In the genomic region with DNA sequence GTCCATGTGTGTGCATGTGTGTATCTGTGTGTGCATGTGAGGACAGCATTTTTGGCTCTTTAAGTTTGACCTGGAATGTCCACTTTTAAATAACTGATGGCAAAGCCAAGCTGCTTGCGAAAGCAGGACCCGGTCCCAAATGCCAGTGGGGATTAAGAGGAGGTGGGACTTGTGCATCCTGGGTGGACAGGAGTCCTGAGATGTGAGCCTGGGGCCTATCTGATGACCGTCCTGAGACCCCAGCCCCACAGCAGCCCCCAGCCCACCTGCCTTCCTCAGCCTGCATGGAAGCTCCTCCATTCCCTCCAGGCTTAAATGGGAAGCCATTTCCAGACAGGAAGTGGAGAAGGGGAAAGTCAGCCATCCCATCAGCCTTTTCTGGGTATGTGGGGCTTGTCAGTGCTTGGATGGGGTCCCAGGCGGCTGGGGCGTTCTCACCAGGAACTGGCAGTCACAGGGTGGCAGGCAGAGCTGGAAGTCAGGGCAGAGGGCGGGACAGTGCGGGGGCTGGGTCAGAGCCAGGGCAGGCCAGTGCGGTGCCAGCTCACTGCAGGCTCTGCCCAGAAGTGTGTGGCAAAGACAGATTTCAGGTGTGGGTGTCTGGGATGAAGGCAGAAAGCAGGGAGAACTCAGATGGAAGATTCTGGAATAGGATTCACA, we compare ENCODE assay signal across 17 cellular contexts.
DNase-seq lines count a peak whose midpoint lies in the region; ATAC-seq, FAIRE-seq and TF ChIP-seq lines count a peak whose summit lies in the region.
"Had no signal": no experiment of that assay in that cellular context is flagged by ENCODE, and none has a peak within 500 bp of the region (broad histone marks: within the 10 kb centered on the region; RNA-seq: fewer than 3 reads in every experiment).

No MANE protein-coding gene starts in this region.

- no peak overlapping the region for H3K9ac ChIP-seq in GM23248
- no peak overlapping the region for H3K9ac ChIP-seq in keratinocyte (ENCODE audit: control insufficient read depth, extremely low read depth, insufficient read depth, low read length)

- H3K27ac ChIP-seq in GM23248 (no peak overlapping the region), keratinocyte (ENCODE audit: control insufficient read depth, insufficient read depth, low read length) (no peak overlapping the region), psoas muscle (no peak overlapping the region), transverse colon (no peak overlapping the region), SJCRH30 (no peak overlapping the region)

- no peaks in the 10 kb centered on the region for H3K9me1 ChIP-seq in keratinocyte (ENCODE audit: control insufficient read depth, extremely low read depth, insufficient read depth, low read length)

- peak in 3 of 4 donors; percentile 42 to 61 (median 56) for ATAC-seq in psoas muscle
- ATAC-seq: SK-N-SH treated with all-trans-retinoic acid at 6 μM for 48 hours had no signal

- no peak for TF ChIP-seq CTCF in bronchial epithelial cell (IDR thresholded peaks at IDR 0.05; ENCODE audit: insufficient read depth, low read length, severe bottlenecking)
- no peak for TF ChIP-seq CTCF in keratinocyte (optimal IDR thresholded peaks at IDR 0.05 in 1 of 3, IDR thresholded peaks at IDR 0.05 in 1 of 3, conservative IDR thresholded peaks at IDR 0.05 in 1 of 3; ENCODE audit: extremely low read depth in 1 of 3, insufficient read depth in 2 of 3, low read length in 3 of 3)
- no peak for TF ChIP-seq CTCF in psoas muscle (IDR thresholded peaks at IDR 0.05)
- no peak for TF ChIP-seq CTCF in transverse colon (IDR thresholded peaks at IDR 0.05)

- H3K4me2 ChIP-seq in GM23248 (ENCODE audit: unreplicated experiment): no peak overlapping the region
- H3K4me2 ChIP-seq in keratinocyte (ENCODE audit: control insufficient read depth, extremely low read depth, insufficient read depth, low read depth, low read length): no peak overlapping the region

- H3K79me2 ChIP-seq in GM23248 (ENCODE audit: insufficient read depth) (no peaks in the 10 kb centered on the region), keratinocyte (ENCODE audit: control insufficient read depth, insufficient read depth, low read length) (no peaks in the 10 kb centered on the region)

- no peak for TF ChIP-seq EP300 in transverse colon (IDR thresholded peaks at IDR 0.05; ENCODE audit: low read depth)

- no peaks in the 10 kb centered on the region for H3K9me2 ChIP-seq in GM23248 (ENCODE audit: insufficient read depth)

- DNase-seq in GM23248: peak; percentile 12
- peak; percentile 28 for DNase-seq in bronchial epithelial cell (ENCODE audit: low read depth)
- DNase-seq in keratinocyte (ENCODE audit: low read depth, low spot score): no peak
- DNase-seq in psoas muscle: no peak
- DNase-seq in hepatic stellate cell (ENCODE audit: low spot score): no peak
- no peak for DNase-seq in transverse colon
- DNase-seq in SJCRH30: no peak
- DNase-seq in T-helper 1 cell: no peak
- DNase-seq: activated CD4-positive, alpha-beta memory T cell treated with anti-CD3 and anti-CD28 coated beads for 36 hours; Calu3; central memory CD4-positive, alpha-beta T cell; small intestine; stimulated activated naive CD4-positive, alpha-beta T cell had no signal

- in situ Hi-C loops in GM23248 (cut with MboI): no loop called here
- in situ Hi-C loops in transverse colon (cut with MboI; ENCODE audit: low pct_ligation_motif_present in 1 of 4, low pct_unique_long_range_greater_than_20kb in 1 of 4, low sequenced_read_pairs in 3 of 4): no loop called here

- H2AFZ ChIP-seq in GM23248 (no peak overlapping the region), keratinocyte (ENCODE audit: control insufficient read depth, low read length) (peak overlapping the region; percentile 75)

- 46 to 51% methylated on average over 8 of the region's 8 CpGs for WGBS in GM23248 (ENCODE audit: low coverage in 1 of 2, low lambda C conversion rate in 2 of 2, missing lambda C conversion rate in 2 of 2), 2 experiments
- 34 to 57% (median 42%) methylated on average over 8 of the region's 8 CpGs for WGBS in psoas muscle, 3 donors
- 75% methylated on average over 8 of the region's 8 CpGs; no CpG with 5 or more reads in 1 of the 2 donors for WGBS in transverse colon (ENCODE audit: low coverage in 1 of 2), 2 donors

- H3K36me3 ChIP-seq in GM23248 (ENCODE audit: low read depth) (no peaks in the 10 kb centered on the region), bronchial epithelial cell (ENCODE audit: control insufficient read depth, insufficient read depth, low read length) (no peaks in the 10 kb centered on the region), keratinocyte (ENCODE audit: control insufficient read depth in 2 of 2, extremely low read depth in 1 of 2, insufficient read depth in 2 of 2, low read length in 2 of 2) (no peaks in the 10 kb centered on the region), psoas muscle (ENCODE audit: insufficient read depth in 1 of 2, low read depth in 1 of 2) (no peaks in the 10 kb centered on the region), transverse colon (no peaks in the 10 kb centered on the region), SJCRH30 (no peaks in the 10 kb centered on the region)
- H3K36me3 ChIP-seq: tibial nerve had no signal

- dilution Hi-C loops in keratinocyte (cut with MboI; ENCODE audit: extremely low pct_ligation_motif_present, low sequenced_read_pairs): no loop called here

- H3K4me3 ChIP-seq in GM23248 (no peak overlapping the region), bronchial epithelial cell (ENCODE audit: low read depth, low read length) (no peak overlapping the region), keratinocyte (ENCODE audit: control insufficient read depth in 2 of 3, extremely low read depth in 1 of 3, insufficient read depth in 2 of 3, low read depth in 1 of 3, low read length in 3 of 3) (no peak overlapping the region), psoas muscle (no peak overlapping the region), transverse colon (no peak overlapping the region), SJCRH30 (no peak overlapping the region)
- H3K4me3 ChIP-seq: tibial nerve had no signal

- TF ChIP-seq POLR2A in transverse colon (IDR thresholded peaks at IDR 0.05): no peak

- H3K9me3 ChIP-seq in GM23248 (ENCODE audit: low read depth) (no peaks in the 10 kb centered on the region), keratinocyte (ENCODE audit: control insufficient read depth, low read depth, low read length) (no peaks in the 10 kb centered on the region), psoas muscle (no peaks in the 10 kb centered on the region), transverse colon (no peaks in the 10 kb centered on the region), SJCRH30 (replicated peaks) (no peaks in the 10 kb centered on the region)
- H3K9me3 ChIP-seq: tibial nerve had no signal

- FAIRE-seq in bronchial epithelial cell (lab: Jason Lieb, UNC) (peak; percentile 52), keratinocyte (lab: Jason Lieb, UNC) (peak; percentile 26)
- FAIRE-seq: endothelial cell of umbilical vein, RCC 7860, small intestine had no signal

- H3F3A ChIP-seq in GM23248 (ENCODE audit: insufficient read depth): no peaks in the 10 kb centered on the region

- intact Hi-C loops in psoas muscle (cut with DNase I): no loop called here
- intact Hi-C loops in transverse colon (cut with DNase I; ENCODE audit: low total_unique reads): no loop called here

- H3K4me1 ChIP-seq in GM23248 (ENCODE audit: insufficient read depth): no peaks in the 10 kb centered on the region; the same call in none of the 2 replicates
- H3K4me1 ChIP-seq in keratinocyte (ENCODE audit: control insufficient read depth, extremely low read depth, insufficient read depth, low read length): peaks cover 49% of the 10 kb centered on the region
- H3K4me1 ChIP-seq in psoas muscle: no peaks in the 10 kb centered on the region
- H3K4me1 ChIP-seq in transverse colon: no peaks in the 10 kb centered on the region
- H3K4me1 ChIP-seq in SJCRH30: peaks cover 40% of the 10 kb centered on the region

- H4K20me1 ChIP-seq in GM23248 (ENCODE audit: insufficient read depth): no peaks in the 10 kb centered on the region
- H4K20me1 ChIP-seq in keratinocyte (ENCODE audit: control insufficient read depth, extremely low read depth, insufficient read depth, low read length): no peaks in the 10 kb centered on the region

- H3K27me3 ChIP-seq in GM23248 (replicated peaks; ENCODE audit: insufficient read depth) (no peaks in the 10 kb centered on the region; the same call in 1 of the 2 replicates), bronchial epithelial cell (ENCODE audit: control insufficient read depth, insufficient read depth, low read length) (no peaks in the 10 kb centered on the region), keratinocyte (ENCODE audit: control insufficient read depth, extremely low read depth, insufficient read depth, low read length) (no peaks in the 10 kb centered on the region), psoas muscle (ENCODE audit: insufficient read depth in 3 of 3, low read length in 2 of 3) (no peaks in the 10 kb centered on the region), transverse colon (no peaks in the 10 kb centered on the region), SJCRH30 (no peaks in the 10 kb centered on the region)
- H3K27me3 ChIP-seq: tibial nerve had no signal

Comparison
In these comparisons a context has a peak if more than half of its experiments do, and no peak if none do; other contexts are left out.
1. DNase-seq: peak in GM23248 (single experiment) and bronchial epithelial cell (single experiment); none in keratinocyte (single experiment), psoas muscle (0 of 2), hepatic stellate cell (single experiment), transverse colon (single experiment), SJCRH30 (0 of 2) and T-helper 1 cell (0 of 5).